In genomic region chr6:167392631-167393301, GRCh38 we compare ENCODE assay signal across 22 cellular contexts.
"Had no signal": no experiment of that assay in that cellular context is flagged by ENCODE, and none has a peak within 500 bp of the region (broad histone marks: within the 10 kb centered on the region; RNA-seq: fewer than 3 reads in every experiment).

No MANE protein-coding gene starts in this region.

- H3K4me1 ChIP-seq: breast epithelium, heart left ventricle had no signal

- H3K36me3 ChIP-seq: breast epithelium, heart left ventricle, sigmoid colon had no signal

- ATAC-seq: activated CD8-positive, alpha-beta T cell treated with anti-CD3 and anti-CD28 coated beads, Interleukin-2, amount 10 ng/mL, durations not matched to agents 7 days and 5 days; activated T-helper 17 cell treated with anti-CD3 and anti-CD28 coated beads, Interleukin-2, amount 50 U/mL, for 72 hours; heart left ventricle; left cardiac atrium; stimulated activated naive CD8-positive, alpha-beta T cell treated with anti-CD3 and anti-CD28 coated beads, Interleukin-15, Interleukin-2, amounts not matched to agents 100 U/mL and 50 U/mL, for 24 hours had no signal

- H3K27me3 ChIP-seq: breast epithelium, heart left ventricle, sigmoid colon had no signal

- H3K4me3 ChIP-seq: breast epithelium, coronary artery, heart left ventricle, sigmoid colon, smooth muscle cell had no signal

- H3K9me3 ChIP-seq: breast epithelium, heart left ventricle, sigmoid colon had no signal

- H3K27ac ChIP-seq: breast epithelium, coronary artery, epithelial cell of prostate, heart left ventricle, sigmoid colon, VCaP had no signal

- DNase-seq: activated CD4-positive, alpha-beta T cell treated with anti-CD3 and anti-CD28 coated beads, Interleukin-2, amount 50 U/mL, for 1 hour; activated CD8-positive, alpha-beta T cell treated with anti-CD3 and anti-CD28 coated beads, Interleukin-2, amount 10 ng/mL, durations not matched to agents 7 days and 5 days; activated T-cell treated with anti-CD3 and anti-CD28 coated beads, Interleukin-2, amount 50 U/mL, for 24 hours; cerebellar nuclear complex; heart left ventricle; left cardiac atrium; nephron progenitor cell; occipital lobe; posterior cingulate gyrus; sigmoid colon; stimulated activated CD4-positive, alpha-beta T cell treated with anti-CD3 and anti-CD28 coated beads, Interleukin-15, amount 100 ng/mL, for 24 hours; stimulated activated CD4-positive, alpha-beta T cell treated with anti-CD3 and anti-CD28 coated beads, Interleukin-2, amount 100 ng/mL, for 48 hours; stimulated activated CD8-positive, alpha-beta memory T cell treated with anti-CD3 and anti-CD28 coated beads, Interleukin-4, amount 100 ng/mL, for 48 hours; stimulated activated naive CD8-positive, alpha-beta T cell treated with anti-CD3 and anti-CD28 coated beads, Interleukin-15, Interleukin-2, amounts not matched to agents 100 U/mL and 50 U/mL, for 24 hours; SW 1271 had no signal

- FAIRE-seq: islet of Langerhans had no signal

- H3K4me2 ChIP-seq: smooth muscle cell had no signal
